Comparison of ENCODE assay signal across 8 cellular contexts in genomic region chr17:60525624-60526514, GRCh38. TPM values are rescaled to one million over a fixed set of nuclear protein-coding genes. Genes with fewer than 3 reads are reported as not detected.
A peak's percentile ranks its signal among the peaks of the same experiment; 100 is the strongest.
DNase-seq lines count a peak whose midpoint lies in the region; ATAC-seq and TF ChIP-seq lines count a peak whose summit lies in the region.

Gene APPBP2 (minus strand): TSS chr17:60526242. CDS start chr17:60525931, 311 bp downstream.

- peaks cover 0 to 35% of the 10 kb centered on the region in 2 donors for H3K4me1 ChIP-seq in right atrium auricular region
- peaks cover 0 to 11% of the 10 kb centered on the region in 2 donors for H3K4me1 ChIP-seq in uterus

- H3K9me3 ChIP-seq in right atrium auricular region, result no peaks in the 10 kb centered on the region
- H3K9me3 ChIP-seq in uterus, result no peaks in the 10 kb centered on the region

- TF ChIP-seq POLR2A in GM15510 (IDR thresholded peaks at IDR 0.05; ENCODE audit: borderline replicate concordance, extremely low read depth, insufficient read length) (peak; percentile 90), uterus (IDR thresholded peaks at IDR 0.05) (peak; percentile 90 to 94)

- intact Hi-C loops in T-helper 2 cell treated with Interferon-gamma antibody and Interleukin-4, amounts not matched to agents 100 ng/mL and 5 ng/mL, for 36 hours (cut with micrococcal nuclease), result loop anchor here (1.0 to 10.0 kb wide), 4 partner anchors 75 to 381 kb away; partner anchors contain the start of genes BCAS3, CA4 and USP32
- intact Hi-C loops in uterus (cut with DNase I; ENCODE audit: low total_unique reads), result no loop called here

- DNase-seq in NCI-H146 treated with DMSO at 0.1 percent for 48 hours (lab: John Stamatoyannopoulos, UW; ENCODE audit: unreplicated experiment) (peak; percentile 62), anterior cingulate cortex (lab: John Stamatoyannopoulos, UW) (peak; percentile 29 to 93 (median 84)), right atrium auricular region (ENCODE audit: low spot score) (peak; percentile 88), putamen (ENCODE audit: low spot score) (peak; percentile 92), uterus (peak; percentile 85 to 89)

- H3K36me3 ChIP-seq in right atrium auricular region, result no peaks in the 10 kb centered on the region
- H3K36me3 ChIP-seq in uterus, result no peaks in the 10 kb centered on the region

- TF ChIP-seq CTCF in right atrium auricular region (IDR thresholded peaks at IDR 0.05) (no peak), uterus (IDR thresholded peaks at IDR 0.05) (peak in 2 of 4 experiments; percentile 4 to 18)

- H3K27ac ChIP-seq in right atrium auricular region (peak within 1 kb of the TSS; percentile 99), uterus (peak within 1 kb of the TSS; percentile 99)

- H3K4me3 ChIP-seq in right atrium auricular region (peak within 1 kb of the TSS; percentile 95), uterus (peak within 1 kb of the TSS; percentile 82 to 89)

- H3K27me3 ChIP-seq in right atrium auricular region (no peaks in the 10 kb centered on the region), uterus (no peaks in the 10 kb centered on the region)

- peak; percentile 93 for ATAC-seq in HG02852 (IDR thresholded peaks at IDR 0.05; ENCODE audit: unreplicated experiment)

RNA-seq across cellular contexts. Expression of gene APPBP2, which starts in this region (rescaled TPM):
- 28.5 and 30.2 TPM in 2 replicates for total RNA-seq in T-helper 2 cell treated with Interferon-gamma antibody and Interleukin-4, amounts not matched to agents 100 ng/mL and 5 ng/mL, for 36 hours
- total RNA-seq in right atrium auricular region, result 10 to 100 TPM; 13.3 to 13.9 TPM
- total RNA-seq in uterus, result 100 to 1,000 TPM in 1 of 4 donors, 10 to 100 TPM in 3; 13.8 to 103 (median 36.2) TPM

Comparison
In these comparisons a context has a peak if more than half of its experiments do, and no peak if none do; other contexts are left out.
1. Peak in every context shown above with its lines: DNase-seq, ATAC-seq, H3K4me3 ChIP-seq and H3K27ac ChIP-seq.